ENCODE assay signal across 33 cellular contexts in the genomic region with DNA sequence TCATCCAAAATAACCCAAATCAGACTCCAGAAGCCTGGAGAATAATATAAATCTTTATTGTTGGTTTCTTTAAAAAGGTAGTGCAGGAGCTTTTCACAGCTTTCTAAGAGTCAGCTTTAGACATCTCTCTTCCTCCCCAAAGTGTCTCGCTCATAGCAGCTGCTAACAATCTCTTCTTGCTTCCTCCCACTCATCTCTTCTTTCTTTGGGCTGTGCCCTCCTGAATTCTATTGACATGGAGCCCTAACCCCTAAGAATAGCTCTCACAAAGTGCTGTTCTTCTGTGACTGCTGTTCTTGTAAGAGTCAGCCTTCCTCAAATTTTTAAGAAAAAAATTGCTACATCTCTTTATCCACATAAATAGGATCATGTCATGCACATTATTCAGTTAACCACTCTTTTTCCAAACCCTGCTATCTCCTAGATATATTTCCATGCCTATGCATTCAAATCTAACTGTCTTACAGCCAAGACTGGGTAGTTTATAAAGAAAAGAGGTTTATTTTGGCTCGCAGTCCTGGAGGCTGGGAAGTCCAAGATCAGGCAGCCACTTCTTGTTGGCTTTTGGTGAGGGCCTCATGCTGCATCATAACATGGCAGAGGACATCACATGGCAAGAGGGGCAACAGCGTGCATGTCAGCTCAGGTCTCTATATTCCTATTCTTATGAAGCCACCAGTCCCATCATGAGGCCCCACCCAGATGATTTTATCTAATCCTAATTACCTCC.
"Had no signal": no experiment of that assay in that cellular context is flagged by ENCODE, and none has a peak within 500 bp of the region (broad histone marks: within the 10 kb centered on the region; RNA-seq: fewer than 3 reads in every experiment).

No MANE protein-coding gene starts in this region.

- H3K9me3 ChIP-seq: MG63 had no signal

- H3K4me3 ChIP-seq: MG63 had no signal

- H3K36me3 ChIP-seq: MG63 had no signal

- DNase-seq: Karpas-422, Kasumi-1, MG63, MM.1S, MV-4-11, NCI-H1048, NCI-H1092, NCI-H1092 treated with DMSO at 0.1 percent for 48 hours, NCI-H1105, NCI-H1105 treated with DMSO at 0.1 percent for 48 hours, NCI-H1417 treated with DMSO at 0.1 percent for 48 hours, NCI-H1436, NCI-H1436 treated with DMSO at 0.1 percent for 48 hours, NCI-H146, NCI-H1694, NCI-H1694 treated with DMSO at 0.1 percent for 48 hours, NCI-H187, NCI-H187 treated with DMSO at 0.1 percent for 48 hours, NCI-H1930, NCI-H2029, NCI-H2029 treated with DMSO at 0.1 percent for 48 hours, NCI-H2081, NCI-H2081 treated with DMSO at 0.1 percent for 48 hours, NCI-H2107, NCI-H2171, NCI-H2171 treated with DMSO at 0.1 percent for 48 hours, NCI-H2227 treated with DMSO at 0.1 percent for 48 hours, NCI-H226, NCI-H345, NCI-H446, NCI-H446 treated with DMSO at 0.1 percent for 48 hours, NCI-H510A, NCI-H510A treated with DMSO at 0.1 percent for 48 hours had no signal

- H3K27me3 ChIP-seq: MG63 had no signal
